21 cellular contexts compared by ENCODE assay signal in the genomic region with DNA sequence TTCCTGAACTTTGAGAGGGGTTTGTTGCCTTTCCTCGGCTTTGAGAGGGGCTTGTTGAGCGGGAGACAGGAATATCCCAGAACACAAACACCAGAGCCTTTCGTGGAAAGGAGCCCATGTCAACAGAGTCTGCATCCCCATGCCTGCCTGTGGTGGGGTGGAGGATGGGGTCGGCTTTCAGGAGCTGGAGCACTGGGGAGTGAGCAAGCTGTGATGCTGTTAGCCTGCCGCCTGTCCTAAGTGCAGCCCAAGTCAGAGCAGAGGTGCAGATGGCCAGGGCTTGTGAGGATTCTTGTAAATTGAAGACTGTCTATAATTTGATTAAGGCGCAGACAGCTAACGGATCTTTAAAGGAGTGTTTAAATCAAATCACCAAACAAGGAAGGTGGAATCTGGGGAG.
"Had no signal": no experiment of that assay in that cellular context is flagged by ENCODE, and none has a peak within 500 bp of the region (broad histone marks: within the 10 kb centered on the region; RNA-seq: fewer than 3 reads in every experiment).

No MANE protein-coding gene starts in this region.

- H3K27me3 ChIP-seq: body of pancreas, cardiac muscle cell, ovary, testis, upper lobe of left lung had no signal

- H3K36me3 ChIP-seq: cardiac muscle cell, neutrophil, ovary, upper lobe of left lung had no signal

- ATAC-seq: activated CD8-positive, alpha-beta memory T cell treated with anti-CD3 and anti-CD28 coated beads, Interleukin-2, amount 10 ng/mL, durations not matched to agents 7 days and 5 days; activated CD8-positive, alpha-beta T cell treated with anti-CD3 and anti-CD28 coated beads for 36 hours; activated naive CD8-positive, alpha-beta T cell treated with anti-CD3 and anti-CD28 coated beads, Interleukin-2, amount 50 U/mL, for 24 hours; body of pancreas; left lobe of liver; naive thymus-derived CD8-positive, alpha-beta T cell; psoas muscle; right cardiac atrium had no signal

- H3K9me3 ChIP-seq: body of pancreas, neutrophil, ovary, psoas muscle, testis, upper lobe of left lung had no signal

- H3K4me1 ChIP-seq: body of pancreas, psoas muscle, testis, upper lobe of left lung had no signal

- H3K9me3 Mint-ChIP-seq: activated CD4-positive, alpha-beta T cell treated with anti-CD3 and anti-CD28 coated beads, Interleukin-2, amount 10 ng/mL, durations not matched to agents 7 days and 5 days; activated CD8-positive, alpha-beta T cell treated with anti-CD3 and anti-CD28 coated beads for 36 hours; activated naive CD8-positive, alpha-beta T cell treated with anti-CD3 and anti-CD28 coated beads, Interleukin-2, amount 50 U/mL, for 24 hours; naive thymus-derived CD8-positive, alpha-beta T cell had no signal

- H3K27ac Mint-ChIP-seq: activated CD4-positive, alpha-beta T cell treated with anti-CD3 and anti-CD28 coated beads, Interleukin-2, amount 10 ng/mL, durations not matched to agents 7 days and 5 days; activated CD8-positive, alpha-beta memory T cell treated with anti-CD3 and anti-CD28 coated beads, Interleukin-2, amount 10 ng/mL, durations not matched to agents 7 days and 5 days; activated CD8-positive, alpha-beta T cell treated with anti-CD3 and anti-CD28 coated beads for 36 hours; activated naive CD8-positive, alpha-beta T cell treated with anti-CD3 and anti-CD28 coated beads, Interleukin-2, amount 50 U/mL, for 24 hours; naive thymus-derived CD8-positive, alpha-beta T cell had no signal

- DNase-seq: activated CD4-positive, alpha-beta T cell treated with anti-CD3 and anti-CD28 coated beads, Interleukin-2, amount 10 ng/mL, durations not matched to agents 7 days and 5 days; activated CD4-positive, CD25-positive, alpha-beta regulatory T cell treated with anti-CD3 and anti-CD28 coated beads, Interleukin-2, amount 50 U/mL, for 72 hours; activated CD8-positive, alpha-beta memory T cell treated with anti-CD3 and anti-CD28 coated beads, Interleukin-2, amount 10 ng/mL, durations not matched to agents 7 days and 5 days; activated CD8-positive, alpha-beta T cell treated with anti-CD3 and anti-CD28 coated beads for 36 hours; activated effector memory CD4-positive, alpha-beta T cell treated with anti-CD3 and anti-CD28 coated beads, Interleukin-2, amount 50 U/mL, for 16 hours; activated naive CD4-positive, alpha-beta T cell treated with anti-CD3 and anti-CD28 coated beads, Interleukin-2, amount 50 U/mL, for 16 hours; activated naive CD8-positive, alpha-beta T cell treated with anti-CD3 and anti-CD28 coated beads, Interleukin-2, amount 50 U/mL, for 24 hours; activated T-cell treated with anti-CD3 and anti-CD28 coated beads for 4 hours; body of pancreas; cortex of kidney; naive thymus-derived CD8-positive, alpha-beta T cell; ovary; psoas muscle; right cardiac atrium; stimulated activated CD4-positive, alpha-beta T cell treated with anti-CD3 and anti-CD28 coated beads, Interleukin-4, amount 100 ng/mL, for 4 hours; testis; upper lobe of left lung had no signal

- H3K4me3 Mint-ChIP-seq: activated CD4-positive, alpha-beta T cell treated with anti-CD3 and anti-CD28 coated beads, Interleukin-2, amount 10 ng/mL, durations not matched to agents 7 days and 5 days; activated CD8-positive, alpha-beta memory T cell treated with anti-CD3 and anti-CD28 coated beads, Interleukin-2, amount 10 ng/mL, durations not matched to agents 7 days and 5 days; activated CD8-positive, alpha-beta T cell treated with anti-CD3 and anti-CD28 coated beads for 36 hours; activated naive CD8-positive, alpha-beta T cell treated with anti-CD3 and anti-CD28 coated beads, Interleukin-2, amount 50 U/mL, for 24 hours; naive thymus-derived CD8-positive, alpha-beta T cell had no signal

- H3K27ac ChIP-seq: body of pancreas, cardiac muscle cell, neutrophil, ovary, psoas muscle, testis, upper lobe of left lung had no signal

- H3K36me3 Mint-ChIP-seq: activated CD8-positive, alpha-beta memory T cell treated with anti-CD3 and anti-CD28 coated beads, Interleukin-2, amount 10 ng/mL, durations not matched to agents 7 days and 5 days; naive thymus-derived CD8-positive, alpha-beta T cell had no signal

- H3K4me3 ChIP-seq: body of pancreas, cardiac muscle cell, lung, ovary, psoas muscle, testis, upper lobe of left lung had no signal

- H3K4me1 Mint-ChIP-seq: activated CD4-positive, alpha-beta T cell treated with anti-CD3 and anti-CD28 coated beads, Interleukin-2, amount 10 ng/mL, durations not matched to agents 7 days and 5 days; activated CD8-positive, alpha-beta memory T cell treated with anti-CD3 and anti-CD28 coated beads, Interleukin-2, amount 10 ng/mL, durations not matched to agents 7 days and 5 days; activated naive CD8-positive, alpha-beta T cell treated with anti-CD3 and anti-CD28 coated beads, Interleukin-2, amount 50 U/mL, for 24 hours; naive thymus-derived CD8-positive, alpha-beta T cell had no signal
